11 cellular contexts compared by ENCODE assay signal in the genomic region with DNA sequence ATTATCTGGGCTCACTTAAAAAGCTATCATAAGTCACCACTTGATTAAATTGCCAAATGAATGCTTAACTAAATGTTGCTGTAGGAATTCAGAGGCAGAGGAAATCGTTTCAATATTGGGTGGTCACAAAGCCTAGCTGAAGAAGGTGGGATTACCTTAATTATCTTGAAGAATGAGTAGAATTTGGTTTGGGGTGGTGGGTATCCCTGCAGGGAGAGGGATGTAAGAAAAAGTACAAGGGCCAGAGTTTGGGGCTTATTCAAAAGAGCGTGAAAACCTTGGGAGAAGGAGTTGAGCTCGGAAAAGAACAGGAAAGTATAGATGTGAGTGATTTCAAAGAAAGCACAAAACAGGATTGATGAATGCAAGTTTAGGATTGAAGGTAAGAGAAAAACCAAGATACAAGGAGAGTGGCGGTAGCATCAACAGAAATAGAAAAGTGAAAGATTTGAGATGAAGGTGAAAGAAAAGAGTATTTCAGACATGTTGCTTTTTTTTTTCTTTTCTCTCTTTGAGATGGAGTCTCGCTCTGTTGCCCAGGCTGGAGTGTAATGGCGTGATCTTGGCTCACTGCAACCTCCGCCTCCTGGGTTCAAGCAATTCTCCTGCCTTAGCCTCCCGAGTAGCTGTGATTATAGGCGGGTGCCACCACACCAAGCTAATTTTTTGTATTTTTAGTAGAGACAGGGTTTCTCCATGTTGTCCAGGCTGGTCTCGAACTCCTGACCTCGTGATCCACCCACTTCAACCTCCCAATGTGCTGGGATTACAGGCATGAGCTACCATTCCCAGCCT. TPM values are rescaled to one million over a fixed set of nuclear protein-coding genes. Genes with fewer than 3 reads are reported as not detected.
DNase-seq lines count a peak whose midpoint lies in the region; ATAC-seq and TF ChIP-seq lines count a peak whose summit lies in the region.
"Had no signal": no experiment of that assay in that cellular context is flagged by ENCODE, and none has a peak within 500 bp of the region (broad histone marks: within the 10 kb centered on the region; RNA-seq: fewer than 3 reads in every experiment).

No MANE protein-coding gene starts in this region.

- TF ChIP-seq CTCF in HFF-Myc (IDR thresholded peaks at IDR 0.05; ENCODE audit: low read depth, low read length, missing control alignments): no peak

- H3K27ac Mint-ChIP-seq in activated T-helper 2 cell treated with anti-CD3 and anti-CD28 coated beads, Interferon-gamma antibody, Interleukin-2, Interleukin-4, amounts not matched to agents 10 μg/mL and 5 μg/mL and 100 μg/mL, durations not matched to agents 14 hours and 24 hours and 36 hours: no peak overlapping the region
- H3K27ac Mint-ChIP-seq in memory B cell: no peak overlapping the region

- H3K4me3 Mint-ChIP-seq in activated T-helper 2 cell treated with anti-CD3 and anti-CD28 coated beads, Interferon-gamma antibody, Interleukin-2, Interleukin-4, amounts not matched to agents 10 μg/mL and 5 μg/mL and 100 μg/mL, durations not matched to agents 14 hours and 24 hours and 36 hours (ENCODE audit: low read depth): peak overlapping the region; percentile 84
- peak overlapping the region; percentile 83 for H3K4me3 Mint-ChIP-seq in memory B cell

- peak overlapping the region; percentile 92; the same call in 1 of the 2 replicates for H3K4me3 ChIP-seq in BLaER1
- H3K4me3 ChIP-seq in HFF-Myc (replicated peaks; ENCODE audit: low read depth, low read length): peak overlapping the region; percentile 71

- no peak for DNase-seq in HFF-Myc (ENCODE audit: extremely low read depth, low read depth)
- DNase-seq in activated T-helper 2 cell treated with anti-CD3 and anti-CD28 coated beads, Interferon-gamma antibody, Interleukin-2, Interleukin-4, amounts not matched to agents 10 μg/mL and 5 μg/mL and 100 μg/mL, durations not matched to agents 14 hours and 24 hours and 36 hours (ENCODE audit: low spot score): no peak
- no peak for DNase-seq in memory B cell (ENCODE audit: low spot score in 2 of 2)
- DNase-seq in stimulated activated CD4-positive, alpha-beta T cell treated with anti-CD3 and anti-CD28 coated beads, Interleukin-1b, Interleukin-23, amount 100 ng/mL, for 48 hours: no peak
- DNase-seq in putamen (ENCODE audit: low spot score): no peak
- DNase-seq in ureter (ENCODE audit: low spot score): no peak
- DNase-seq in globus pallidus (ENCODE audit: low spot score): no peak
- DNase-seq: EL, NCI-H1092, Peyer's patch had no signal

- peaks cover 11% of the 10 kb centered on the region for H3K36me3 Mint-ChIP-seq in activated T-helper 2 cell treated with anti-CD3 and anti-CD28 coated beads, Interferon-gamma antibody, Interleukin-2, Interleukin-4, amounts not matched to agents 10 μg/mL and 5 μg/mL and 100 μg/mL, durations not matched to agents 14 hours and 24 hours and 36 hours (ENCODE audit: low read depth)
- H3K36me3 Mint-ChIP-seq in memory B cell: peaks cover 2% of the 10 kb centered on the region

- no peaks in the 10 kb centered on the region for H3K9me3 Mint-ChIP-seq in activated T-helper 2 cell treated with anti-CD3 and anti-CD28 coated beads, Interferon-gamma antibody, Interleukin-2, Interleukin-4, amounts not matched to agents 10 μg/mL and 5 μg/mL and 100 μg/mL, durations not matched to agents 14 hours and 24 hours and 36 hours
- H3K9me3 Mint-ChIP-seq in memory B cell: no peaks in the 10 kb centered on the region

- no peaks in the 10 kb centered on the region for H3K9me3 ChIP-seq in BLaER1
- H3K9me3 ChIP-seq: Peyer's patch had no signal

- H3K27me3 ChIP-seq in BLaER1: no peaks in the 10 kb centered on the region
- H3K27me3 ChIP-seq: Peyer's patch had no signal

- H3K4me1 Mint-ChIP-seq in activated T-helper 2 cell treated with anti-CD3 and anti-CD28 coated beads, Interferon-gamma antibody, Interleukin-2, Interleukin-4, amounts not matched to agents 10 μg/mL and 5 μg/mL and 100 μg/mL, durations not matched to agents 14 hours and 24 hours and 36 hours (ENCODE audit: low read depth): peaks cover 18% of the 10 kb centered on the region
- H3K4me1 Mint-ChIP-seq in memory B cell: peaks cover 14% of the 10 kb centered on the region

- no peak for ATAC-seq in memory B cell (ENCODE audit: low read depth)

- H4K20me1 ChIP-seq in BLaER1: no peaks in the 10 kb centered on the region

- H3K9ac ChIP-seq in BLaER1: peak overlapping the region; percentile 90; the same call in 1 of the 2 replicates

- intact Hi-C loops in activated T-helper 2 cell treated with anti-CD3 and anti-CD28 coated beads, Interferon-gamma antibody, Interleukin-2, Interleukin-4, amounts not matched to agents 10 μg/mL and 5 μg/mL and 100 μg/mL, durations not matched to agents 14 hours and 24 hours and 36 hours (cut with micrococcal nuclease): loop anchor here (2.0 to 10.0 kb wide), 5 partner anchors 104 to 953 kb away; a partner anchor contains a TSS

- peaks cover 18% of the 10 kb centered on the region for H3K4me1 ChIP-seq in BLaER1

- H3K4me2 ChIP-seq in BLaER1: peak overlapping the region; percentile 89

- peaks cover 13% of the 10 kb centered on the region for H3K36me3 ChIP-seq in BLaER1

- H3K27ac ChIP-seq in BLaER1: no peak overlapping the region

- no peaks in the 10 kb centered on the region for H3K27me3 Mint-ChIP-seq in activated T-helper 2 cell treated with anti-CD3 and anti-CD28 coated beads, Interferon-gamma antibody, Interleukin-2, Interleukin-4, amounts not matched to agents 10 μg/mL and 5 μg/mL and 100 μg/mL, durations not matched to agents 14 hours and 24 hours and 36 hours (ENCODE audit: low read depth)
- no peaks in the 10 kb centered on the region for H3K27me3 Mint-ChIP-seq in memory B cell

RNA-seq across cellular contexts. Expression of a gene that starts 1.7 kb away (rescaled TPM):
- total RNA-seq in activated T-helper 2 cell treated with anti-CD3 and anti-CD28 coated beads, Interferon-gamma antibody, Interleukin-2, Interleukin-4, amounts not matched to agents 10 μg/mL and 5 μg/mL and 100 μg/mL, durations not matched to agents 14 hours and 24 hours and 36 hours: 5.3 and 6.1 TPM in 2 replicates
- total RNA-seq in ureter: 7.3 TPM

RNA-seq across cellular contexts. Expression of a gene that starts 18.8 kb away (rescaled TPM):
- 30.9 and 34.7 TPM in 2 replicates for total RNA-seq in activated T-helper 2 cell treated with anti-CD3 and anti-CD28 coated beads, Interferon-gamma antibody, Interleukin-2, Interleukin-4, amounts not matched to agents 10 μg/mL and 5 μg/mL and 100 μg/mL, durations not matched to agents 14 hours and 24 hours and 36 hours
- 100 TPM for total RNA-seq in ureter
